In the genomic region with DNA sequence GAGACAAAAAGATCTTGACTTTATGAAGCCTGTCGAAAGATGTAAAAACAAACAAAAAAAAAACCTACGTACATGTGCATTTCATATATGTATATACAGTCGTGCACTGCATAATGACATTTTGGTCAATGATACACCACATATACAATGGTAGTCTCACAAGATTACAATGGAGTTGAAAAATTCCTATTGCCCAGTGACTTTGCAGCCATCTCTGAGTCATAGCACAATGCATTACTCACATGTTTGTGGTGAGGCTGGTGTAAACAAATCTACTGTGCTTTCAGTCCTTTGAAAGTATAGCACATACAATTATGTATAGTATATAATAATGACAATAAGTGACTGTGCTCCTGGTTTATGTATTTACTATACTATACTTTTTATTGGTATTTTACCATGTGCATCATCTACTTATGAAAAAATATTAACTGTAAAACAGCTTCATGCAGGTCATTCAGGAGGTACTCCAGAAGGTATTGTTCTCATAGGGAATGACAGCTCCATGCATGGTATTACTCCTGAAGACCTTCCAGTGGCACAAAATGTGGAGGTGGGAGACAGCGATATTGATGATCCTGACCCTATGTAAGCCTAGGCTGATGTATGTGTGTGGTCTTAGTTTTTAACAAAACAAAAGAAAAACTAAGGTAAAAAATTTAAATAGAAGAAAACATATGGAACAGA, we compare ENCODE assay signal across 16 cellular contexts.
DNase-seq lines count a peak whose midpoint lies in the region; ATAC-seq, FAIRE-seq and TF ChIP-seq lines count a peak whose summit lies in the region.
"Had no signal": no experiment of that assay in that cellular context is flagged by ENCODE, and none has a peak within 500 bp of the region (broad histone marks: within the 10 kb centered on the region; RNA-seq: fewer than 3 reads in every experiment).

No MANE protein-coding gene starts in this region.

- H3K4me1 ChIP-seq in GM12878 (ENCODE audit: control insufficient read depth, insufficient read depth, low read length) = no peaks in the 10 kb centered on the region
- H3K4me1 ChIP-seq: HAP-1 had no signal

- RAD21 ChIA-PET in GM12878 (lab: Charles Lee; ENCODE audit: unreplicated experiment) = no interaction called here

- POLR2A ChIA-PET in GM12878 (lab: Charles Lee) = interaction anchor here (1.5 kb wide), 1 partner anchor 9 kb away, joined by 4 read pairs; no protein-coding TSS in a partner anchor

- BruUV-seq in Calu3 (replicated peaks; lab: Mats Ljungman, UMichigan) (no TSS peak), GM12878 (replicated peaks; lab: Mats Ljungman, UMichigan) (no TSS peak)

- no peak for TF ChIP-seq EP300 in GM12878 (IDR thresholded peaks at IDR 0.05; ENCODE audit: borderline replicate concordance in 1 of 2, control insufficient read depth in 1 of 2, low read depth in 2 of 2, low read length in 2 of 2)

- no peak overlapping the region for H3K27ac ChIP-seq in GM12878 (ENCODE audit: control insufficient read depth, insufficient read depth)
- H3K27ac ChIP-seq: C4-2B, tibial artery had no signal

- H3K4me3 Mint-ChIP-seq in Calu3 (ENCODE audit: low read depth, unreplicated experiment) = no peak overlapping the region
- no peak overlapping the region for H3K4me3 Mint-ChIP-seq in natural killer cell treated with Interleukin-12 subunit alpha and Interleukin-12 subunit beta and Interleukin-15 and Interleukin-18, amount 100 ng/mL, for 72 hours
- H3K4me3 Mint-ChIP-seq: activated naive CD4-positive, alpha-beta T cell treated with anti-CD3 and anti-CD28 coated beads, Interleukin-2, amount 50 U/mL, for 24 hours had no signal

- ATAC-seq in GM12878 (peak; percentile 25; the same call in 2 of the 3 replicates), GM18867 (IDR thresholded peaks at IDR 0.05; ENCODE audit: unreplicated experiment) (no peak)
- no peak for ATAC-seq in natural killer cell treated with Interleukin-12 subunit alpha and Interleukin-12 subunit beta and Interleukin-15 and Interleukin-18, amount 100 ng/mL, for 72 hours
- ATAC-seq: sciatic nerve had no signal

- no peak for TF ChIP-seq CTCF in Calu3 (IDR thresholded peaks at IDR 0.05; ENCODE audit: unreplicated experiment)
- TF ChIP-seq CTCF in GM12878 (IDR thresholded peaks at IDR 0.05 in 2 of 3, conservative IDR thresholded peaks at IDR 0.05 in 1 of 3; ENCODE audit: control insufficient read depth in 2 of 3, extremely low read depth in 1 of 3, insufficient read depth in 1 of 3, low read depth in 3 of 3, low read length in 3 of 3) = no peak

- H3K9ac ChIP-seq in GM12878 (ENCODE audit: control insufficient read depth, insufficient read depth, low read length) = no peak overlapping the region

- H3K27me3 ChIP-seq in MG63 (no peaks in the 10 kb centered on the region), GM12878 (replicated peaks in 1 of 2; ENCODE audit: control insufficient read depth in 2 of 2, insufficient read depth in 2 of 2, low read length in 1 of 2) (no peaks in the 10 kb centered on the region)
- H3K27me3 ChIP-seq: tibial artery had no signal

- peaks cover 33% of the 10 kb centered on the region for H3K4me1 Mint-ChIP-seq in Calu3 (ENCODE audit: low read depth, unreplicated experiment)
- H3K4me1 Mint-ChIP-seq in natural killer cell treated with Interleukin-12 subunit alpha and Interleukin-12 subunit beta and Interleukin-15 and Interleukin-18, amount 100 ng/mL, for 72 hours (ENCODE audit: low read depth in 2 of 2) = peaks cover 5 to 9% of the 10 kb centered on the region in 2 donors

- intact Hi-C loops in Calu3 (cut with micrococcal nuclease; ENCODE audit: unreplicated experiment) = no loop called here
- intact Hi-C loops in GM12878 (cut with micrococcal nuclease; ENCODE audit: unreplicated experiment) = no loop called here

- TF ChIP-seq POLR2A in GM12878 (IDR thresholded peaks at IDR 0.05; ENCODE audit: low read depth, low read length) = no peak

- H3K4me3 ChIP-seq in MG63 (no peak overlapping the region), GM12878 (no peak overlapping the region)
- H3K4me3 ChIP-seq: HAP-1, tibial artery had no signal

- FAIRE-seq in GM12878 (lab: Jason Lieb, UNC) = no peak

- H3K36me3 ChIP-seq in MG63 = peaks cover 7% of the 10 kb centered on the region
- H3K36me3 ChIP-seq in GM12878 (ENCODE audit: control insufficient read depth in 2 of 2, insufficient read depth in 2 of 2, low read length in 1 of 2) = no peaks in the 10 kb centered on the region
- H3K36me3 ChIP-seq: HAP-1, tibial artery had no signal

- H3K9me3 Mint-ChIP-seq in Calu3 (ENCODE audit: low read depth, unreplicated experiment) = no peaks in the 10 kb centered on the region
- no peaks in the 10 kb centered on the region for H3K9me3 Mint-ChIP-seq in natural killer cell treated with Interleukin-12 subunit alpha and Interleukin-12 subunit beta and Interleukin-15 and Interleukin-18, amount 100 ng/mL, for 72 hours
- H3K9me3 Mint-ChIP-seq: activated naive CD4-positive, alpha-beta T cell treated with anti-CD3 and anti-CD28 coated beads, Interleukin-2, amount 50 U/mL, for 24 hours had no signal

- no peak overlapping the region for H2AFZ ChIP-seq in GM12878 (ENCODE audit: control insufficient read depth, low read depth, low read length)

- peaks cover 4% of the 10 kb centered on the region for H3K36me3 Mint-ChIP-seq in Calu3 (ENCODE audit: insufficient read depth, unreplicated experiment)
- H3K36me3 Mint-ChIP-seq in natural killer cell treated with Interleukin-12 subunit alpha and Interleukin-12 subunit beta and Interleukin-15 and Interleukin-18, amount 100 ng/mL, for 72 hours = no peaks in the 10 kb centered on the region
- H3K36me3 Mint-ChIP-seq: activated naive CD4-positive, alpha-beta T cell treated with anti-CD3 and anti-CD28 coated beads, Interleukin-2, amount 50 U/mL, for 24 hours had no signal

- no peaks in the 10 kb centered on the region for H3K27me3 Mint-ChIP-seq in Calu3 (ENCODE audit: unreplicated experiment)
- H3K27me3 Mint-ChIP-seq in natural killer cell treated with Interleukin-12 subunit alpha and Interleukin-12 subunit beta and Interleukin-15 and Interleukin-18, amount 100 ng/mL, for 72 hours = peaks cover 0 to 7% of the 10 kb centered on the region in 2 donors
- H3K27me3 Mint-ChIP-seq: activated naive CD4-positive, alpha-beta T cell treated with anti-CD3 and anti-CD28 coated beads, Interleukin-2, amount 50 U/mL, for 24 hours had no signal

- DNase-seq in Calu3 = peak; percentile 40
- DNase-seq in MG63 = peak; percentile 66
- DNase-seq in GM12878 (ENCODE audit: low read depth, low spot score) = no peak
- peak; percentile 79 for DNase-seq in kidney tubule cell (ENCODE audit: low spot score)
- no peak for DNase-seq in NCI-H748 treated with DMSO at 0.1 percent for 48 hours (lab: John Stamatoyannopoulos, UW)
- no peak for DNase-seq in activated naive CD4-positive, alpha-beta T cell treated with Interleukin-2 at 50 U/mL for 16 hours
- no peak for DNase-seq in natural killer cell treated with Interleukin-12 subunit alpha and Interleukin-12 subunit beta and Interleukin-15 and Interleukin-18, amount 100 ng/mL, for 72 hours (ENCODE audit: low spot score)
- DNase-seq: effector CD4-positive, alpha-beta T cell; NCI-H1092 treated with DMSO at 0.1 percent for 48 hours; NCI-H69; tibial artery had no signal

- peak overlapping the region; percentile 78 for H3K27ac Mint-ChIP-seq in Calu3 (ENCODE audit: unreplicated experiment)
- no peak overlapping the region for H3K27ac Mint-ChIP-seq in natural killer cell treated with Interleukin-12 subunit alpha and Interleukin-12 subunit beta and Interleukin-15 and Interleukin-18, amount 100 ng/mL, for 72 hours
- H3K27ac Mint-ChIP-seq: activated naive CD4-positive, alpha-beta T cell treated with anti-CD3 and anti-CD28 coated beads, Interleukin-2, amount 50 U/mL, for 24 hours had no signal

- CTCF ChIA-PET in Calu3 (lab: Charles Lee) (interaction anchor here (1.3 to 1.9 kb wide), 2 partner anchors 10 to 144 kb away, joined by 4 to 7 read pairs; no protein-coding TSS in a partner anchor), GM12878 (lab: Yijun Ruan, JAX) (no interaction called here)

- no peak overlapping the region for H3K4me2 ChIP-seq in GM12878 (ENCODE audit: control insufficient read depth, insufficient read depth)

- no peak for TF ChIP-seq RAD21 in GM12878 (IDR thresholded peaks at IDR 0.05; ENCODE audit: insufficient read depth, low read depth, low read length)

- H3K79me2 ChIP-seq in GM12878 (ENCODE audit: control insufficient read depth, insufficient read depth, low read length) = no peaks in the 10 kb centered on the region

- WGBS in GM12878 (ENCODE audit: insufficient coverage, insufficient replicate concordance, low lambda C conversion rate, missing lambda C conversion rate) = 42% methylated on average over 4 of the region's 4 CpGs

- no peaks in the 10 kb centered on the region for H4K20me1 ChIP-seq in GM12878 (ENCODE audit: control insufficient read depth, insufficient read depth)

- in situ Hi-C loops in GM12878 (cut with MboI) = no loop called here

- SMC1A ChIA-PET in GM12878 (lab: Charles Lee; ENCODE audit: uncharacterized antibody, unreplicated experiment) = no interaction called here

- H3K9me3 ChIP-seq in MG63 (peaks cover 19% of the 10 kb centered on the region), GM12878 (replicated peaks; ENCODE audit: control insufficient read depth, insufficient read depth, low read length) (no peaks in the 10 kb centered on the region; the same call in 2 of the 3 replicates)
- H3K9me3 ChIP-seq: HAP-1, tibial artery had no signal

TF ChIP-seq in GM12878, 131 proteins besides CTCF, POLR2A, EP300 and RAD21:
- TF ChIP-seq ZSCAN29 (IDR thresholded peaks at IDR 0.05) = no peak
- TF ChIP-seq ZNF274 (IDR thresholded peaks at IDR 0.05; ENCODE audit: insufficient read depth, insufficient read length) = no peak
- no peak for TF ChIP-seq JUND (IDR thresholded peaks at IDR 0.05; ENCODE audit: low read depth, low read length)
- TF ChIP-seq RUNX3 (IDR thresholded peaks at IDR 0.05; ENCODE audit: low read length) = 0 out of 2 replicates have a peak, but pooled peaks have one; percentile 19
- no peak for TF ChIP-seq ZNF217 (IDR thresholded peaks at IDR 0.05)
- TF ChIP-seq USF1 (IDR thresholded peaks at IDR 0.05; ENCODE audit: borderline replicate concordance, extremely low read length, insufficient read depth, low read depth, low read length) = no peak
- TF ChIP-seq JUNB (IDR thresholded peaks at IDR 0.05) = peak; percentile 29; the same call in 1 of the 2 replicates

Comparison
In these comparisons a context has a peak if more than half of its experiments do, and no peak if none do; other contexts are left out.
1. DNase-seq: peak in Calu3 (single experiment), MG63 (single experiment) and kidney tubule cell (single experiment); none in GM12878 (single experiment), NCI-H748 treated with DMSO at 0.1 percent for 48 hours (single experiment), activated naive CD4-positive, alpha-beta T cell treated with Interleukin-2 at 50 U/mL for 16 hours (single experiment) and natural killer cell treated with Interleukin-12 subunit alpha and Interleukin-12 subunit beta and Interleukin-15 and Interleukin-18, amount 100 ng/mL, for 72 hours (single experiment).